Comparison of ENCODE assay signal across 22 cellular contexts in the genomic region with DNA sequence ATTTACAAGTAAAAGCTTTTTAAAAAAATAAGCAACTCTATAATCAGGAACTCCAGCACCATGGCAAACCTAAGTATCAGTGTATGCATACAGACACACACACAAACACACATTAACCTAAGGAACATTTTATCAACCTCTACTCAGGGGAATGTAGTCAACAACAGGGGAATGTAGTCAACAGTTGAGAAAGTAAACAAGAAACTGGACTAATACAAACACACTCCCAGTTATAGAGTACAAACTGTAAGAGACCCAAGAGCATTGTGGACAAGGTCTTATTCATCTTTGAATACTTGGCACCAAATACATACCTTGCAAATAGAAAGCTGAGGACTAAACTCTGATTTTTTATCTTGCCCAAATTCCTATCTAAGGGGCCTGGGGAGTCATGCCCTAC. TPM values are rescaled to one million over a fixed set of nuclear protein-coding genes. Genes with fewer than 3 reads are reported as not detected.
A peak's percentile ranks its signal among the peaks of the same experiment; 100 is the strongest.
DNase-seq lines count a peak whose midpoint lies in the region; ATAC-seq, FAIRE-seq and TF ChIP-seq lines count a peak whose summit lies in the region.
"Had no signal": no experiment of that assay in that cellular context is flagged by ENCODE, and none has a peak within 500 bp of the region (broad histone marks: within the 10 kb centered on the region; RNA-seq: fewer than 3 reads in every experiment).

No MANE protein-coding gene starts in this region.

- POLR2A ChIA-PET in PC-3 (lab: Charles Lee; ENCODE audit: unreplicated experiment) = no interaction called here

- CTCF ChIA-PET in PC-3 (lab: Charles Lee) = interaction anchor here (0.6 kb wide), 1 partner anchor 999 kb away, joined by 3 read pairs; no protein-coding TSS in a partner anchor

- no peak overlapping the region for H2AFZ ChIP-seq in PC-3 (ENCODE audit: low read length)

- H3K4me2 ChIP-seq in PC-3 (ENCODE audit: low read length) = no peak overlapping the region
- H3K4me2 ChIP-seq: KMS-11 had no signal

- no peak for FAIRE-seq in pancreas (lab: Jason Lieb, UNC)
- FAIRE-seq: GM12892, GM18507, H54 had no signal

- H4K20me1 ChIP-seq in PC-3 (ENCODE audit: low read length) = no peaks in the 10 kb centered on the region

- intact Hi-C loops in PC-3 (cut with micrococcal nuclease) (no loop called here), pancreas (cut with DNase I) (no loop called here), posterior vena cava (cut with DNase I) (no loop called here)

- H3F3A ChIP-seq in PC-3 (ENCODE audit: low read length, unreplicated experiment) = no peaks in the 10 kb centered on the region

- peaks cover 7% of the 10 kb centered on the region; the same call in 1 of the 2 replicates for H3K36me3 ChIP-seq in PC-3 (ENCODE audit: low read depth, low read length)
- H3K36me3 ChIP-seq in pancreas = no peaks in the 10 kb centered on the region

- H3K9me3 ChIP-seq in PC-3 (ENCODE audit: low read length) = no peaks in the 10 kb centered on the region
- H3K9me3 ChIP-seq in pancreas = no peaks in the 10 kb centered on the region

- peak; percentile 33 for DNase-seq in PC-3
- DNase-seq in iris pigment epithelial cell (ENCODE audit: low read depth) = peak; percentile 3
- DNase-seq in pancreas = no peak
- DNase-seq in foreskin keratinocyte = no peak
- DNase-seq in nucleus accumbens (lab: John Stamatoyannopoulos, UW) = no peak
- no peak for DNase-seq in posterior vena cava (ENCODE audit: low spot score)
- no peak for DNase-seq in globus pallidus (ENCODE audit: low spot score)
- DNase-seq: AML-193, DMS79, HFFc6, NCI-H1417 treated with DMSO at 0.1 percent for 48 hours, NCI-H187 treated with DMSO at 0.1 percent for 48 hours, NCI-H2227 treated with DMSO at 0.1 percent for 48 hours, NCI-H510A treated with DMSO at 0.1 percent for 48 hours, NCI-H82, OCI-M1, RPMI8226, SIG-M5 had no signal

- peaks cover 4% of the 10 kb centered on the region for H3K79me2 ChIP-seq in PC-3 (ENCODE audit: low read length)

- H3K4me1 ChIP-seq in PC-3 (ENCODE audit: insufficient read depth, low read length) (0 out of 2 replicates have a peak, but pooled peaks cover 9% of the 10 kb centered on the region), pancreas (peaks cover 26 to 32% (median 29%) of the 10 kb centered on the region in 3 donors), foreskin keratinocyte (no peaks in the 10 kb centered on the region)

- BruUV-seq in PC-3 (replicated peaks; lab: Mats Ljungman, UMichigan) = no TSS peak

- H3K9me2 ChIP-seq in PC-3 (replicated peaks; ENCODE audit: low read length) = no peaks in the 10 kb centered on the region

- no peak for TF ChIP-seq CTCF in PC-3 (conservative IDR thresholded peaks at IDR 0.05; ENCODE audit: low read depth, low read length)
- TF ChIP-seq CTCF in pancreas (IDR thresholded peaks at IDR 0.05) = no peak
- TF ChIP-seq CTCF in foreskin keratinocyte (conservative IDR thresholded peaks at IDR 0.05) = no peak

- H3K27me3 ChIP-seq in PC-3 (ENCODE audit: low read length) = no peaks in the 10 kb centered on the region
- no peaks in the 10 kb centered on the region for H3K27me3 ChIP-seq in pancreas
- H3K27me3 ChIP-seq in foreskin keratinocyte = no peaks in the 10 kb centered on the region

- H3K4me3 ChIP-seq in PC-3 (ENCODE audit: low read length) (no peak overlapping the region), pancreas (no peak overlapping the region)

- ATAC-seq in PC-3 (peak; percentile 89), pancreas (peak; percentile 50 to 82 (median 64)), foreskin keratinocyte (no peak)

- H3K27ac ChIP-seq in PC-3 (ENCODE audit: low read length) (no peak overlapping the region), pancreas (peak overlapping the region in 2 of 4 donors; percentile 75 to 83), foreskin keratinocyte (no peak overlapping the region)
- H3K27ac ChIP-seq: KMS-11 had no signal

- H3K9ac ChIP-seq in PC-3 (ENCODE audit: low read length) = no peak overlapping the region
- H3K9ac ChIP-seq: KMS-11 had no signal

RNA-seq across cellular contexts. Expression of gene PAPSS1, which starts 36.2 kb away (rescaled TPM):
- total RNA-seq in PC-3 (2014; rRNA removed) = 24.5 and 28.0 TPM in 2 replicates
- total RNA-seq in pancreas = 10 to 100 TPM; 19.1 to 45.1 (median 26.3) TPM
- polyA plus RNA-seq in pancreas = 10 to 100 TPM; 19.8 to 25.6 TPM
- total RNA-seq in foreskin keratinocyte = 67.6 and 73.4 TPM in 2 replicates
- polyA plus RNA-seq in foreskin keratinocyte = 36.2 and 38.9 TPM in 2 replicates
- total RNA-seq in posterior vena cava = 10 to 100 TPM; 31.6 to 32.5 TPM

Comparison
In these comparisons a context has a peak if more than half of its experiments do, and no peak if none do; other contexts are left out.
1. DNase-seq: peak in PC-3 (single experiment) and iris pigment epithelial cell (single experiment); none in pancreas (0 of 6), foreskin keratinocyte (0 of 2), nucleus accumbens (0 of 56), posterior vena cava (single experiment) and globus pallidus (single experiment).